Comparison of ENCODE assay signal across 8 cellular contexts in the genomic region with DNA sequence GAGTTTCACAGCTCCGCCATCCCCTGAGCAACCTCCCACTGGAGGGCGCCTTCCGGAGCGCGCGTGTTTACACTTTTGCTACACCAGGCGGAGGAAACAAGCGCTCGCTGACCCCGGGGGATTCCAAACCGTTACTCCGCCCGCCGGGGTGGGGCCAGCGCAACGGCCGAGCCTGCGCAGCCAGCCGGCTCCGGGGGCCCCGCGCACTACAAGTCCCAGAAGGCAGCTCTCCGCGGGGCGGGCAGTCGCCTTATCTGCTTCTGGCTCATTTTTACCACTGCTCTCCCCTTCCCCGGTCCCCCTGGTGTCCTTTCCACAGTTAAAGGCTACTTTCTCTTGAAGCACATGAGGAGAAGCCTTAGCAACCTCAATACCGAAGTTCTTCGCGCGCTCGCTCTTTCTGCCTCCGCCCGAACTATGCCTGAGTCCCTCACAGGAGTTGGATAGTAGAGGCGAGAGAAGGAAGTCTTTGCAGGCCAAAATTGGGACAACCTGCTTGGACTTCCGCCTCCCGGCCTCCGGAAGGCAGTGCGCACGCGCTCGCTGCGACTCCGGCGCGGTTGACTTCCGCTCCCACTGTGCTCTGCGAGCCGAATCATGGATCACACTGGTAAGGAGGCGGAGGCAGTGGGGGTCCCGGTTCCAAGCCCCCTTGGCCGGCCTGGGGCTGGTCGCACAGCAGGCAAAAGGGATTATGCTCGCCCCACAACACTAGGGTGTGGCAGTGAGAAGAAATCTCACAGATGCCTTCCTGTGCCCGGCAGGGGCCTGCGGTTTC. TPM values are rescaled to one million over a fixed set of nuclear protein-coding genes. Genes with fewer than 3 reads are reported as not detected.
A peak's percentile ranks its signal among the peaks of the same experiment; 100 is the strongest.
DNase-seq lines count a peak whose midpoint lies in the region; ATAC-seq and TF ChIP-seq lines count a peak whose summit lies in the region.

A gene with protein sequence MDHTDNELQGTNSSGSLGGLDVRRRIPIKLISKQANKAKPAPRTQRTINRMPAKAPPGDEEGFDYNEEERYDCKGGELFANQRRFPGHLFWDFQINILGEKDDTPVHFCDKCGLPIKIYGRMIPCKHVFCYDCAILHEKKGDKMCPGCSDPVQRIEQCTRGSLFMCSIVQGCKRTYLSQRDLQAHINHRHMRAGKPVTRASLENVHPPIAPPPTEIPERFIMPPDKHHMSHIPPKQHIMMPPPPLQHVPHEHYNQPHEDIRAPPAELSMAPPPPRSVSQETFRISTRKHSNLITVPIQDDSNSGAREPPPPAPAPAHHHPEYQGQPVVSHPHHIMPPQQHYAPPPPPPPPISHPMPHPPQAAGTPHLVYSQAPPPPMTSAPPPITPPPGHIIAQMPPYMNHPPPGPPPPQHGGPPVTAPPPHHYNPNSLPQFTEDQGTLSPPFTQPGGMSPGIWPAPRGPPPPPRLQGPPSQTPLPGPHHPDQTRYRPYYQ (plus strand): TSS at position 576 of the 778 bp plus-strand sequence. CDS start 22 bp downstream, at position 598.

- peak within 1 kb of the TSS; percentile 76 for H3K4me2 ChIP-seq in parathyroid adenoma (ENCODE audit: low read length)

- H3K4me3 Mint-ChIP-seq in activated naive CD8-positive, alpha-beta T cell treated with anti-CD3 and anti-CD28 coated beads, Interleukin-2, amount 50 U/mL, for 24 hours, result peak within 1 kb of the TSS; percentile 87

- peak within 1 kb of the TSS; percentile 96 for H3K27ac ChIP-seq in cardiac muscle cell
- H3K27ac ChIP-seq in parathyroid adenoma, result peak within 1 kb of the TSS; percentile 97
- peak within 1 kb of the TSS; percentile 93 to 99 (median 96) for H3K27ac ChIP-seq in tibial nerve

- peak within 1 kb of the TSS; percentile 96 for H3K27ac Mint-ChIP-seq in activated naive CD8-positive, alpha-beta T cell treated with anti-CD3 and anti-CD28 coated beads, Interleukin-2, amount 50 U/mL, for 24 hours

- peak within 1 kb of the TSS; percentile 39 for H3K9ac ChIP-seq in parathyroid adenoma

- H3K4me1 ChIP-seq in cardiac muscle cell (ENCODE audit: low read depth) (peaks cover 12% of the 10 kb centered on the region), parathyroid adenoma (peaks cover 15% of the 10 kb centered on the region), tibial nerve (peaks cover 4 to 50% (median 31%) of the 10 kb centered on the region in 4 donors)

- peaks cover 32% of the 10 kb centered on the region for H3K79me2 ChIP-seq in parathyroid adenoma

- TF ChIP-seq CTCF in GM12874 (IDR thresholded peaks at IDR 0.05; ENCODE audit: insufficient read depth, low read depth, low read length), result peak; percentile 76
- TF ChIP-seq CTCF in cardiac muscle cell (IDR thresholded peaks at IDR 0.05; ENCODE audit: low read depth, low read length), result peak; percentile 84
- TF ChIP-seq CTCF in parathyroid adenoma (IDR thresholded peaks at IDR 0.05), result peak; percentile 81
- TF ChIP-seq CTCF in tibial nerve (IDR thresholded peaks at IDR 0.05), result peak; percentile 57 to 89 (median 76)

- H3K27me3 Mint-ChIP-seq in activated naive CD8-positive, alpha-beta T cell treated with anti-CD3 and anti-CD28 coated beads, Interleukin-2, amount 50 U/mL, for 24 hours, result no peaks in the 10 kb centered on the region

- H3K4me3 ChIP-seq in cardiac muscle cell (peak within 1 kb of the TSS; percentile 82), parathyroid adenoma (ENCODE audit: low read depth, low read length) (peak within 1 kb of the TSS; percentile 92), tibial nerve (peak within 1 kb of the TSS; percentile 62 to 93 (median 77))

- peak; percentile 92 for ATAC-seq in HG02763 (IDR thresholded peaks at IDR 0.05; ENCODE audit: unreplicated experiment)
- peak; percentile 96 for ATAC-seq in activated naive CD8-positive, alpha-beta T cell treated with anti-CD3 and anti-CD28 coated beads, Interleukin-2, amount 50 U/mL, for 24 hours

- peak; percentile 97 to 99 (median 99) for DNase-seq in NCI-H1417 (lab: John Stamatoyannopoulos, UW)
- DNase-seq in SW 1271 (lab: John Stamatoyannopoulos, UW), result peak; percentile 71 to 95
- peak; percentile 97 for DNase-seq in activated naive CD8-positive, alpha-beta T cell treated with anti-CD3 and anti-CD28 coated beads, Interleukin-2, amount 50 U/mL, for 24 hours
- DNase-seq in cardiac muscle cell (ENCODE audit: low read depth in 1 of 2, low spot score in 1 of 2), result peak; percentile 97 to 99
- DNase-seq in tibial nerve (ENCODE audit: low spot score in 2 of 2), result peak; percentile 92 to 93

- H3K4me1 Mint-ChIP-seq in activated naive CD8-positive, alpha-beta T cell treated with anti-CD3 and anti-CD28 coated beads, Interleukin-2, amount 50 U/mL, for 24 hours, result peaks cover 48% of the 10 kb centered on the region

- 0 to 1% methylated on average over 45 to 51 of the region's 56 CpGs for WGBS in tibial nerve, 2 donors

- H2AFZ ChIP-seq in parathyroid adenoma, result peak within 1 kb of the TSS; percentile 86

- peak; percentile 62 to 94 for TF ChIP-seq EP300 in tibial nerve (IDR thresholded peaks at IDR 0.05)

- H3K36me3 ChIP-seq in cardiac muscle cell (peaks cover 3% of the 10 kb centered on the region), parathyroid adenoma (ENCODE audit: control insufficient read depth, insufficient read depth, low read length) (no peaks in the 10 kb centered on the region), tibial nerve (no peaks in the 10 kb centered on the region)

- H3K36me3 Mint-ChIP-seq in activated naive CD8-positive, alpha-beta T cell treated with anti-CD3 and anti-CD28 coated beads, Interleukin-2, amount 50 U/mL, for 24 hours (ENCODE audit: low read depth), result peaks cover 9% of the 10 kb centered on the region

- no peaks in the 10 kb centered on the region for H3K9me3 Mint-ChIP-seq in activated naive CD8-positive, alpha-beta T cell treated with anti-CD3 and anti-CD28 coated beads, Interleukin-2, amount 50 U/mL, for 24 hours

- H3K27me3 ChIP-seq in cardiac muscle cell (peaks cover 16% of the 10 kb centered on the region), parathyroid adenoma (ENCODE audit: control insufficient read depth, insufficient read depth, low read length) (no peaks in the 10 kb centered on the region), tibial nerve (no peaks in the 10 kb centered on the region)

- peak; percentile 53 to 62 for TF ChIP-seq POLR2A in tibial nerve (IDR thresholded peaks at IDR 0.05)

- H3K9me3 ChIP-seq in cardiac muscle cell (ENCODE audit: low read depth) (no peaks in the 10 kb centered on the region), parathyroid adenoma (ENCODE audit: control insufficient read depth, low read length) (no peaks in the 10 kb centered on the region), tibial nerve (no peaks in the 10 kb centered on the region)

RNA-seq across cellular contexts. Expression of the gene that starts here (rescaled TPM):
- total RNA-seq in cardiac muscle cell (19.0 and 20.0 TPM in 2 replicates), tibial nerve (10 to 100 TPM; 16.0 to 24.9 (median 17.9) TPM)
- polyA plus RNA-seq in cardiac muscle cell, result 18.1 and 25.3 TPM in 2 replicates

Comparison
In these comparisons a context has a peak if more than half of its experiments do, and no peak if none do; other contexts are left out.
1. Peak in every context shown above with its lines: DNase-seq, ATAC-seq, H3K4me3 ChIP-seq and H3K27ac ChIP-seq.